29 cellular contexts compared by ENCODE assay signal in the genomic region with DNA sequence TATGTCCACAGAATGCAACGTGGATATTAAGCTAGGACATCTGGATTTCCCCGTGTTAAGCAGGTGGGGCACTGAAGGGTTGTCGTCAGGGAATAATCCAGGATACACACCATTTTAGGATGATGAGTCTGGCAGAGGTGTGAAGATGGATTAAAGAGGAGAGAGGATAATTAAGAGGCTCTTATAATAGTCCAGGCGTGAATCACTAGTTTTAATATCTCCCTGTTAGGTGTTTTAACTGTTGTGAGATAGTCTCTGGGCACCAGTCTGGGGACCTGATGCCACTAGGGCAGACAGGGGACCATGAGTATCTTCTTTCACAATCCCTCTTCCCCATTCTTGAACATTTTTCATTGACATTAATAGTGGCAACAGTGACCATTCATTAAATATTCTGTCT.
DNase-seq lines count a peak whose midpoint lies in the region; ATAC-seq and TF ChIP-seq lines count a peak whose summit lies in the region.
"Had no signal": no experiment of that assay in that cellular context is flagged by ENCODE, and none has a peak within 500 bp of the region (broad histone marks: within the 10 kb centered on the region; RNA-seq: fewer than 3 reads in every experiment).

No MANE protein-coding gene starts in this region.

- H3K4me1 ChIP-seq in right cardiac atrium (ENCODE audit: control insufficient read depth, insufficient read depth, low read length): peaks cover 1% of the 10 kb centered on the region
- H3K4me1 ChIP-seq in left ventricle myocardium inferior: peaks cover 32% of the 10 kb centered on the region
- H3K4me1 ChIP-seq: A549, BE2C, Caco-2 had no signal

- no peak overlapping the region for H3K27ac ChIP-seq in right cardiac atrium (ENCODE audit: low read length)
- H3K27ac ChIP-seq in left ventricle myocardium inferior (replicated peaks): no peak overlapping the region
- H3K27ac ChIP-seq: 22Rv1; A549; BLaER1; BLaER1 treated with 17β-estradiol and CSF1 and Interleukin-3, amounts not matched to agents 10 nM and 100 nM; C4-2B had no signal

- H3K36me3 ChIP-seq in left ventricle myocardium inferior: no peaks in the 10 kb centered on the region
- H3K36me3 ChIP-seq: BE2C; BLaER1; BLaER1 treated with 17β-estradiol and CSF1 and Interleukin-3, amounts not matched to agents 10 nM and 100 nM had no signal

- H3K9me3 ChIP-seq in right cardiac atrium (ENCODE audit: control insufficient read depth, low read length) (no peaks in the 10 kb centered on the region), left ventricle myocardium inferior (replicated peaks) (peaks cover 7% of the 10 kb centered on the region)
- H3K9me3 ChIP-seq: A549, BE2C, BLaER1, Caco-2 had no signal

- intact Hi-C loops in left cardiac atrium (cut with DNase I) (no loop called here), Right ventricle myocardium inferior (cut with DNase I) (no loop called here), right cardiac atrium (cut with DNase I) (no loop called here), left ventricle myocardium inferior (cut with micrococcal nuclease) (no loop called here)

- no peak overlapping the region for H3K4me3 ChIP-seq in right cardiac atrium (ENCODE audit: low read length)
- no peak overlapping the region for H3K4me3 ChIP-seq in left ventricle myocardium inferior
- H3K4me3 ChIP-seq: A549; BLaER1; BLaER1 treated with 17β-estradiol and CSF1 and Interleukin-3, amounts not matched to agents 10 nM and 100 nM had no signal

- no peak for DNase-seq in left cardiac atrium
- DNase-seq in Right ventricle myocardium inferior (ENCODE audit: missing footprints): no peak
- no peak for DNase-seq in right cardiac atrium
- no peak for DNase-seq in left ventricle myocardium inferior
- DNase-seq: 8988T; ACHN; AML-193; BE2C; C1 segment of cervical spinal cord; Caco-2; Calu3; CD4-positive, alpha-beta memory T cell; CD4-positive, alpha-beta T cell; CD4-positive, CD25-positive, alpha-beta regulatory T cell; CD8-positive, alpha-beta memory T cell; CD8-positive, alpha-beta T cell; COR-L47; DMS 273 treated with DMSO at 0.1 percent for 48 hours; DMS153; DMS53; DMS79; DMS79 treated with DMSO at 0.1 percent for 48 hours; DND-41; EL had no signal

- no peak for TF ChIP-seq CTCF in left ventricle myocardium inferior (IDR thresholded peaks at IDR 0.05; ENCODE audit: borderline replicate concordance)

- H3K27me3 ChIP-seq in right cardiac atrium (ENCODE audit: control insufficient read depth, insufficient read depth): no peaks in the 10 kb centered on the region
- H3K27me3 ChIP-seq in left ventricle myocardium inferior (ENCODE audit: low read depth): peaks cover 13% of the 10 kb centered on the region
- H3K27me3 ChIP-seq: BLaER1; BLaER1 treated with 17β-estradiol and CSF1 and Interleukin-3, amounts not matched to agents 10 nM and 100 nM had no signal

- WGBS in right cardiac atrium: 63% methylated on average over 4 of the region's 4 CpGs

- ATAC-seq in left cardiac atrium (peak; percentile 56 to 69), Right ventricle myocardium inferior (no peak), right cardiac atrium (peak; percentile 11 to 23)
- ATAC-seq: A549; CD8-positive, alpha-beta T cell had no signal
